ENCODE assay signal across 1 cellular context in the genomic region with DNA sequence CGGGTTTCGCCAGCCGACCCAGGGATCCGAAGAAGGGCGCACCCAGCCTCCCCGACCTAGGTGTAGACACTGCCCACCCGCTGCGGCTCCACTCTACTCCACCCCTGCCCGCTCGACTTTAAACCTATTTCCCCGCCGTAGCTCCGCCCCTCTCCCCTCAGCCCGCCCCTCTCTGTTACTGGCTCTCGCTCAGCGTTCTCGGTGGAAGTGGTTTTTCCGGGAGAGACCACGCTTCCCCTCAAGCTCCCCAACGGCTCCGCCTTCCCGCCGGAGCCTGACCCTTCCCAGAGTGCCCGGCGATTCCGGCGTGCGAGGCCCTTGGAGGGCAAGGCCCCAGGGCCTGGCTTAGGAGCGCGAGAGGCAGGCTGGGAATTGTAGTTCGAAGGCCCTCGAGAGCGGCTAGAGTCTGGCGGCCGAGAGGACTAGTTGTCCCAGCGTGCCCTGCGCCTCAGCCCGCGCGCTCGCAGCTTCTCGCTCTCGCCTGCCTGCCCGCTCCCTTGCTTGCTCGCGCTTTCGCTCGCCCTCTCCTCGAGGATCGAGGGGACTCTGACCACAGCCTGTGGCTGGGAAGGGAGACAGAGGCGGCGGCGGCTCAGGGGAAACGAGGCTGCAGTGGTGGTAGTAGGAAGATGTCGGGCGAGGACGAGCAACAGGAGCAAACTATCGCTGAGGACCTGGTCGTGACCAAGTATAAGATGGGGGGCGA.
TF ChIP-seq lines count a peak whose summit lies in the region.

Gene PA2G4 (plus strand): TSS at position 451 of the 706 bp plus-strand sequence. CDS start 179 bp downstream, at position 630.

TF ChIP-seq in HepG2, 621 proteins besides CTCF, POLR2A, EP300 and RAD21 (continued from another document and continues in another):
- TF ChIP-seq, protein P1, sequence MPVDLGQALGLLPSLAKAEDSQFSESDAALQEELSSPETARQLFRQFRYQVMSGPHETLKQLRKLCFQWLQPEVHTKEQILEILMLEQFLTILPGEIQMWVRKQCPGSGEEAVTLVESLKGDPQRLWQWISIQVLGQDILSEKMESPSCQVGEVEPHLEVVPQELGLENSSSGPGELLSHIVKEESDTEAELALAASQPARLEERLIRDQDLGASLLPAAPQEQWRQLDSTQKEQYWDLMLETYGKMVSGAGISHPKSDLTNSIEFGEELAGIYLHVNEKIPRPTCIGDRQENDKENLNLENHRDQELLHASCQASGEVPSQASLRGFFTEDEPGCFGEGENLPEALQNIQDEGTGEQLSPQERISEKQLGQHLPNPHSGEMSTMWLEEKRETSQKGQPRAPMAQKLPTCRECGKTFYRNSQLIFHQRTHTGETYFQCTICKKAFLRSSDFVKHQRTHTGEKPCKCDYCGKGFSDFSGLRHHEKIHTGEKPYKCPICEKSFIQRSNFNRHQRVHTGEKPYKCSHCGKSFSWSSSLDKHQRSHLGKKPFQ (CRISPR knock-in tag; IDR thresholded peaks at IDR 0.05; ENCODE audit: insufficient replicate concordance): peak; percentile 64
- no peak for TF ChIP-seq ZNF225 (CRISPR knock-in tag; IDR thresholded peaks at IDR 0.05)
- peak; percentile 78 for TF ChIP-seq HNRNPLL (IDR thresholded peaks at IDR 0.05; ENCODE audit: low read depth, low read length, poor library complexity, severe bottlenecking)
- TF ChIP-seq PAWR (CRISPR knock-in tag; IDR thresholded peaks at IDR 0.05; ENCODE audit: borderline replicate concordance): no peak; the same call in 1 of the 2 replicates
- TF ChIP-seq HMGXB4 (CRISPR knock-in tag; IDR thresholded peaks at IDR 0.05; ENCODE audit: borderline replicate concordance in 1 of 2, low read depth in 1 of 2): peak; percentile 89 to 93
- TF ChIP-seq HOXA7 (CRISPR knock-in tag; IDR thresholded peaks at IDR 0.05): no peak
- TF ChIP-seq FOXM1 (CRISPR knock-in tag; IDR thresholded peaks at IDR 0.05): no peak
- TF ChIP-seq ZNF562 (CRISPR knock-in tag; IDR thresholded peaks at IDR 0.05; ENCODE audit: borderline replicate concordance): peak; percentile 21; the same call in 1 of the 2 replicates
- TF ChIP-seq EHMT2 (IDR thresholded peaks at IDR 0.05; ENCODE audit: borderline replicate concordance, low read depth, low read length): no peak
- TF ChIP-seq MYC (CRISPR knock-in tag; IDR thresholded peaks at IDR 0.05; ENCODE audit: borderline replicate concordance): peak; percentile 97; the same call in 1 of the 2 replicates
- TF ChIP-seq ZNF652 (CRISPR knock-in tag; IDR thresholded peaks at IDR 0.05; ENCODE audit: borderline replicate concordance, low read depth): 0 out of 2 replicates have a peak, but pooled peaks have one; percentile 25
- TF ChIP-seq, protein P2, sequence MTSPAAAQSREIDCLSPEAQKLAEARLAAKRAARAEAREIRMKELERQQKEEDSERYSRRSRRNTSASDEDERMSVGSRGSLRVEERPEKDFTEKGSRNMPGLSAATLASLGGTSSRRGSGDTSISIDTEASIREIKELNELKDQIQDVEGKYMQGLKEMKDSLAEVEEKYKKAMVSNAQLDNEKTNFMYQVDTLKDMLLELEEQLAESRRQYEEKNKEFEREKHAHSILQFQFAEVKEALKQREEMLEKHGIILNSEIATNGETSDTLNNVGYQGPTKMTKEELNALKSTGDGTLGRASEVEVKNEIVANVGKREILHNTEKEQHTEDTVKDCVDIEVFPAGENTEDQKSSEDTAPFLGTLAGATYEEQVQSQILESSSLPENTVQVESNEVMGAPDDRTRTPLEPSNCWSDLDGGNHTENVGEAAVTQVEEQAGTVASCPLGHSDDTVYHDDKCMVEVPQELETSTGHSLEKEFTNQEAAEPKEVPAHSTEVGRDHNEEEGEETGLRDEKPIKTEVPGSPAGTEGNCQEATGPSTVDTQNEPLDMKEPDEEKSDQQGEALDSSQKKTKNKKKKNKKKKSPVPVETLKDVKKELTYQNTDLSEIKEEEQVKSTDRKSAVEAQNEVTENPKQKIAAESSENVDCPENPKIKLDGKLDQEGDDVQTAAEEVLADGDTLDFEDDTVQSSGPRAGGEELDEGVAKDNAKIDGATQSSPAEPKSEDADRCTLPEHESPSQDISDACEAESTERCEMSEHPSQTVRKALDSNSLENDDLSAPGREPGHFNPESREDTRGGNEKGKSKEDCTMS (CRISPR knock-in tag; conservative IDR thresholded peaks at IDR 0.05): no peak
- TF ChIP-seq ZFP41 (CRISPR knock-in tag; IDR thresholded peaks at IDR 0.05; ENCODE audit: borderline replicate concordance): no peak; the same call in 1 of the 2 replicates
- no peak; the same call in 1 of the 2 replicates for TF ChIP-seq STAT6 (CRISPR knock-in tag; IDR thresholded peaks at IDR 0.05; ENCODE audit: borderline replicate concordance)
- no peak for TF ChIP-seq ZNF672 (CRISPR knock-in tag; IDR thresholded peaks at IDR 0.05)
- peak; percentile 65 for TF ChIP-seq HINFP (CRISPR knock-in tag; IDR thresholded peaks at IDR 0.05; ENCODE audit: low read depth)
- no peak for TF ChIP-seq FOXP1 (IDR thresholded peaks at IDR 0.05)
- TF ChIP-seq FOXP1 (CRISPR knock-in tag; IDR thresholded peaks at IDR 0.05): no peak
- TF ChIP-seq, protein P3, sequence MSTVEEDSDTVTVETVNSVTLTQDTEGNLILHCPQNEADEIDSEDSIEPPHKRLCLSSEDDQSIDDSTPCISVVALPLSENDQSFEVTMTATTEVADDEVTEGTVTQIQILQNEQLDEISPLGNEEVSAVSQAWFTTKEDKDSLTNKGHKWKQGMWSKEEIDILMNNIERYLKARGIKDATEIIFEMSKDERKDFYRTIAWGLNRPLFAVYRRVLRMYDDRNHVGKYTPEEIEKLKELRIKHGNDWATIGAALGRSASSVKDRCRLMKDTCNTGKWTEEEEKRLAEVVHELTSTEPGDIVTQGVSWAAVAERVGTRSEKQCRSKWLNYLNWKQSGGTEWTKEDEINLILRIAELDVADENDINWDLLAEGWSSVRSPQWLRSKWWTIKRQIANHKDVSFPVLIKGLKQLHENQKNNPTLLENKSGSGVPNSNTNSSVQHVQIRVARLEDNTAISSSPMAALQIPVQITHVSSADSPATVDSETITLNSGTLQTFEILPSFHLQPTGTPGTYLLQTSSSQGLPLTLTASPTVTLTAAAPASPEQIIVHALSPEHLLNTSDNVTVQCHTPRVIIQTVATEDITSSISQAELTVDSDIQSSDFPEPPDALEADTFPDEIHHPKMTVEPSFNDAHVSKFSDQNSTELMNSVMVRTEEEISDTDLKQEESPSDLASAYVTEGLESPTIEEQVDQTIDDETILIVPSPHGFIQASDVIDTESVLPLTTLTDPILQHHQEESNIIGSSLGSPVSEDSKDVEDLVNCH (CRISPR knock-in tag; IDR thresholded peaks at IDR 0.05): peak; percentile 92
- TF ChIP-seq ZNF891 (CRISPR knock-in tag; IDR thresholded peaks at IDR 0.05): peak; percentile 46; the same call in 1 of the 2 replicates
- TF ChIP-seq ZNF441 (CRISPR knock-in tag; IDR thresholded peaks at IDR 0.05; ENCODE audit: borderline replicate concordance): peak; percentile 83
- TF ChIP-seq TBX3 (IDR thresholded peaks at IDR 0.05; ENCODE audit: borderline replicate concordance): peak; percentile 20; the same call in 1 of the 2 replicates
- no peak for TF ChIP-seq KLF11 (CRISPR knock-in tag; IDR thresholded peaks at IDR 0.05)
- TF ChIP-seq ZMYM2 (CRISPR knock-in tag; IDR thresholded peaks at IDR 0.05): no peak
- peak; percentile 64 for TF ChIP-seq ZNF781 (CRISPR knock-in tag; IDR thresholded peaks at IDR 0.05; ENCODE audit: borderline replicate concordance, not compliant biosample characterization)
- no peak for TF ChIP-seq MZF1 (CRISPR knock-in tag; IDR thresholded peaks at IDR 0.05; ENCODE audit: borderline replicate concordance)
- TF ChIP-seq, protein P4, sequence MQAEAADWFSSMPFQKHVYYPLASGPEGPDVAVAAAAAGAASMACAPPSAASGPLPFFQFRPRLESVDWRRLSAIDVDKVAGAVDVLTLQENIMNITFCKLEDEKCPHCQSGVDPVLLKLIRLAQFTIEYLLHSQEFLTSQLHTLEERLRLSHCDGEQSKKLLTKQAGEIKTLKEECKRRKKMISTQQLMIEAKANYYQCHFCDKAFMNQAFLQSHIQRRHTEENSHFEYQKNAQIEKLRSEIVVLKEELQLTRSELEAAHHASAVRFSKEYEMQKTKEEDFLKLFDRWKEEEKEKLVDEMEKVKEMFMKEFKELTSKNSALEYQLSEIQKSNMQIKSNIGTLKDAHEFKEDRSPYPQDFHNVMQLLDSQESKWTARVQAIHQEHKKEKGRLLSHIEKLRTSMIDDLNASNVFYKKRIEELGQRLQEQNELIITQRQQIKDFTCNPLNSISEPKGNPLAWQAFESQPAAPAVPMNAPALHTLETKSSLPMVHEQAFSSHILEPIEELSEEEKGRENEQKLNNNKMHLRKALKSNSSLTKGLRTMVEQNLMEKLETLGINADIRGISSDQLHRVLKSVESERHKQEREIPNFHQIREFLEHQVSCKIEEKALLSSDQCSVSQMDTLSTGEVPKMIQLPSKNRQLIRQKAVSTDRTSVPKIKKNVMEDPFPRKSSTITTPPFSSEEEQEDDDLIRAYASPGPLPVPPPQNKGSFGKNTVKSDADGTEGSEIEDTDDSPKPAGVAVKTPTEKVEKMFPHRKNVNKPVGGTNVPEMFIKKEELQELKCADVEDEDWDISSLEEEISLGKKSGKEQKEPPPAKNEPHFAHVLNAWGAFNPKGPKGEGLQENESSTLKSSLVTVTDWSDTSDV (CRISPR knock-in tag; IDR thresholded peaks at IDR 0.05): peak; percentile 88; the same call in 1 of the 2 replicates
- no peak for TF ChIP-seq HMG20B (CRISPR knock-in tag; conservative IDR thresholded peaks at IDR 0.05)
- no peak; the same call in 1 of the 2 replicates for TF ChIP-seq BRCA1 (CRISPR knock-in tag; IDR thresholded peaks at IDR 0.05)
- TF ChIP-seq PHF5A (CRISPR knock-in tag; IDR thresholded peaks at IDR 0.05; ENCODE audit: low read depth, unreplicated experiment): peak; percentile 92
- no peak for TF ChIP-seq ZNF513 (CRISPR knock-in tag; conservative IDR thresholded peaks at IDR 0.05)
- TF ChIP-seq ZNF260 (CRISPR knock-in tag; IDR thresholded peaks at IDR 0.05; ENCODE audit: borderline replicate concordance, low read depth): no peak
